Comparison of ENCODE assay signal across 1 cellular context in the genomic region with DNA sequence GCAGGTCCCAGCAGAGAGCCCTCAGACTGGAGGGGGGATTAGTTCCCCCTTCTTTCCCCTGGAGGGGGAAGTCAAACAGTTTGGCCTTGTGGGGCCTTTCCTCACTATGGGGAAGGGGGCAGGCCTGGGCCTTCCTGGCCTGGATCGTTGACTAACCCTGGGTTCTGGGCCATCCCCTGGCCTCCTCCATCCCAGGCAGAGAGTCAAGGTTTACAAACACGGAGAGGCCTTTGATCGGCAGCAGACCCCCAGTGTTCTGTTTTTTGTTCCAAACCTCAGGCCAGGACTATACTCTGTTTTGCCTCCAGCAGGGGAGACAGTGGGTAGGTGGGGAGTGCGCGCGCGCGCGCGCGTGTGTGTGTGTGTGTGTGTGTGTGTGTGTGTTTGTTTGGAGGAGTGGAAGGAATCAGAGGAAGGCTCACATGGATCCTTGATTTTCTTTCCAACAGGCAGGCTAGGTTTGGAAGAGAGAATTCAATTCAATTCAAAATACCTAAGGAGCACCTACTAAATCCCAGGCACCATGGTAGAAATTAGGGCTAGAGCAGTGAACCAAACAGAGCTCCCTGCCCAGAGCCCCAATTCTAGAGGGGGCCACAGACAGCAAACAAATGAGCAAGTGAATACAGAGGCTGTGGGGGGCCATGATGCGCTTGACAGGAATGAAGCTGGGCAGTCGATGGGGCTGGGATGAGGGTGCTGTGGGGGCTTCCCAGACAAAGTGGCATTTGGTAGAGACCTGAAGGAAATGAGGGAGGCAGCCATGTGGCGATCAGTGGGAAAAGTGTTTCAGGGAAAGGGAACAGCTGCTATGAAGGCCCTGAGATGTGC.
TF ChIP-seq lines count a peak whose summit lies in the region.

No MANE protein-coding gene starts in this region.

TF ChIP-seq in HepG2, 621 proteins besides CTCF, POLR2A, EP300 and RAD21 (continued from another document and continues in another):
- peak; percentile 70 for TF ChIP-seq REPIN1 (CRISPR knock-in tag; IDR thresholded peaks at IDR 0.05; ENCODE audit: borderline replicate concordance, low read depth)
- peak; percentile 87 for TF ChIP-seq KDM3A (CRISPR knock-in tag; IDR thresholded peaks at IDR 0.05; ENCODE audit: low read depth)
- 0 out of 2 replicates have a peak, but pooled peaks have one; percentile 19 for TF ChIP-seq TAF1 (CRISPR knock-in tag; IDR thresholded peaks at IDR 0.05)
- TF ChIP-seq ZNF256 (CRISPR knock-in tag; conservative IDR thresholded peaks at IDR 0.05) = no peak
- TF ChIP-seq ZBTB7B (CRISPR knock-in tag; IDR thresholded peaks at IDR 0.05) = peak; percentile 99
- no peak for TF ChIP-seq AGO1 (IDR thresholded peaks at IDR 0.05; ENCODE audit: low read depth, low read length, poor library complexity, severe bottlenecking)
- TF ChIP-seq NR2C2 (CRISPR knock-in tag; IDR thresholded peaks at IDR 0.05; ENCODE audit: borderline replicate concordance) = peak; percentile 76; the same call in 1 of the 2 replicates
- peak; percentile 93; the same call in 1 of the 2 replicates for TF ChIP-seq ZNF20 (CRISPR knock-in tag; IDR thresholded peaks at IDR 0.05)
- TF ChIP-seq, protein P1, sequence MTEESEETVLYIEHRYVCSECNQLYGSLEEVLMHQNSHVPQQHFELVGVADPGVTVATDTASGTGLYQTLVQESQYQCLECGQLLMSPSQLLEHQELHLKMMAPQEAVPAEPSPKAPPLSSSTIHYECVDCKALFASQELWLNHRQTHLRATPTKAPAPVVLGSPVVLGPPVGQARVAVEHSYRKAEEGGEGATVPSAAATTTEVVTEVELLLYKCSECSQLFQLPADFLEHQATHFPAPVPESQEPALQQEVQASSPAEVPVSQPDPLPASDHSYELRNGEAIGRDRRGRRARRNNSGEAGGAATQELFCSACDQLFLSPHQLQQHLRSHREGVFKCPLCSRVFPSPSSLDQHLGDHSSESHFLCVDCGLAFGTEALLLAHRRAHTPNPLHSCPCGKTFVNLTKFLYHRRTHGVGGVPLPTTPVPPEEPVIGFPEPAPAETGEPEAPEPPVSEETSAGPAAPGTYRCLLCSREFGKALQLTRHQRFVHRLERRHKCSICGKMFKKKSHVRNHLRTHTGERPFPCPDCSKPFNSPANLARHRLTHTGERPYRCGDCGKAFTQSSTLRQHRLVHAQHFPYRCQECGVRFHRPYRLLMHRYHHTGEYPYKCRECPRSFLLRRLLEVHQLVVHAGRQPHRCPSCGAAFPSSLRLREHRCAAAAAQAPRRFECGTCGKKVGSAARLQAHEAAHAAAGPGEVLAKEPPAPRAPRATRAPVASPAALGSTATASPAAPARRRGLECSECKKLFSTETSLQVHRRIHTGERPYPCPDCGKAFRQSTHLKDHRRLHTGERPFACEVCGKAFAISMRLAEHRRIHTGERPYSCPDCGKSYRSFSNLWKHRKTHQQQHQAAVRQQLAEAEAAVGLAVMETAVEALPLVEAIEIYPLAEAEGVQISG (CRISPR knock-in tag; IDR thresholded peaks at IDR 0.05) = peak; percentile 72
- TF ChIP-seq SIX1 (CRISPR knock-in tag; IDR thresholded peaks at IDR 0.05; ENCODE audit: borderline replicate concordance) = no peak; the same call in 1 of the 2 replicates
- TF ChIP-seq ZNF883 (CRISPR knock-in tag; IDR thresholded peaks at IDR 0.05; ENCODE audit: not compliant biosample characterization) = peak; percentile 70
- peak; percentile 54; the same call in 1 of the 2 replicates for TF ChIP-seq ZNF205 (CRISPR knock-in tag; IDR thresholded peaks at IDR 0.05)
- TF ChIP-seq ZNF768 (CRISPR knock-in tag; IDR thresholded peaks at IDR 0.05) = no peak; the same call in 1 of the 2 replicates
- no peak for TF ChIP-seq ZNF546 (CRISPR knock-in tag; conservative IDR thresholded peaks at IDR 0.05)
- TF ChIP-seq HMG20A (CRISPR knock-in tag; IDR thresholded peaks at IDR 0.05; ENCODE audit: borderline replicate concordance) = peak; percentile 68; the same call in 1 of the 2 replicates
- TF ChIP-seq FIP1L1 (IDR thresholded peaks at IDR 0.05; ENCODE audit: borderline replicate concordance, insufficient read depth, low read depth, low read length) = no peak
- TF ChIP-seq RXRB (CRISPR knock-in tag; IDR thresholded peaks at IDR 0.05; ENCODE audit: borderline replicate concordance) = peak; percentile 92
- TF ChIP-seq, protein P2, sequence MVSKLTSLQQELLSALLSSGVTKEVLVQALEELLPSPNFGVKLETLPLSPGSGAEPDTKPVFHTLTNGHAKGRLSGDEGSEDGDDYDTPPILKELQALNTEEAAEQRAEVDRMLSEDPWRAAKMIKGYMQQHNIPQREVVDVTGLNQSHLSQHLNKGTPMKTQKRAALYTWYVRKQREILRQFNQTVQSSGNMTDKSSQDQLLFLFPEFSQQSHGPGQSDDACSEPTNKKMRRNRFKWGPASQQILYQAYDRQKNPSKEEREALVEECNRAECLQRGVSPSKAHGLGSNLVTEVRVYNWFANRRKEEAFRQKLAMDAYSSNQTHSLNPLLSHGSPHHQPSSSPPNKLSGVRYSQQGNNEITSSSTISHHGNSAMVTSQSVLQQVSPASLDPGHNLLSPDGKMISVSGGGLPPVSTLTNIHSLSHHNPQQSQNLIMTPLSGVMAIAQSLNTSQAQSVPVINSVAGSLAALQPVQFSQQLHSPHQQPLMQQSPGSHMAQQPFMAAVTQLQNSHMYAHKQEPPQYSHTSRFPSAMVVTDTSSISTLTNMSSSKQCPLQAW (CRISPR knock-in tag; IDR thresholded peaks at IDR 0.05) = peak; percentile 87
- peak; percentile 96 for TF ChIP-seq RXRA (CRISPR knock-in tag; IDR thresholded peaks at IDR 0.05)
- peak; percentile 36; the same call in 1 of the 2 replicates for TF ChIP-seq ZNF335 (CRISPR knock-in tag; IDR thresholded peaks at IDR 0.05)
- TF ChIP-seq NPAS2 (CRISPR knock-in tag; IDR thresholded peaks at IDR 0.05; ENCODE audit: borderline replicate concordance) = no peak
- peak; percentile 90; the same call in 1 of the 2 replicates for TF ChIP-seq CBX5 (CRISPR knock-in tag; IDR thresholded peaks at IDR 0.05; ENCODE audit: borderline replicate concordance)
- TF ChIP-seq ZNF160 (CRISPR knock-in tag; IDR thresholded peaks at IDR 0.05) = no peak; the same call in 1 of the 2 replicates
- no peak for TF ChIP-seq IRX3 (CRISPR knock-in tag; IDR thresholded peaks at IDR 0.05; ENCODE audit: borderline replicate concordance, low read depth)
- TF ChIP-seq SALL2 (CRISPR knock-in tag; IDR thresholded peaks at IDR 0.05) = peak; percentile 37; the same call in 1 of the 2 replicates
- TF ChIP-seq ZNF17 (CRISPR knock-in tag; IDR thresholded peaks at IDR 0.05) = no peak
- no peak for TF ChIP-seq GTF2F1 (IDR thresholded peaks at IDR 0.05; ENCODE audit: low read length)
- peak; percentile 65; the same call in 1 of the 2 replicates for TF ChIP-seq ZBTB20 (CRISPR knock-in tag; IDR thresholded peaks at IDR 0.05; ENCODE audit: borderline replicate concordance, low read depth)
- peak; percentile 91 for TF ChIP-seq ZNF350 (CRISPR knock-in tag; IDR thresholded peaks at IDR 0.05; ENCODE audit: borderline replicate concordance, low read depth)
- TF ChIP-seq, protein P3, sequence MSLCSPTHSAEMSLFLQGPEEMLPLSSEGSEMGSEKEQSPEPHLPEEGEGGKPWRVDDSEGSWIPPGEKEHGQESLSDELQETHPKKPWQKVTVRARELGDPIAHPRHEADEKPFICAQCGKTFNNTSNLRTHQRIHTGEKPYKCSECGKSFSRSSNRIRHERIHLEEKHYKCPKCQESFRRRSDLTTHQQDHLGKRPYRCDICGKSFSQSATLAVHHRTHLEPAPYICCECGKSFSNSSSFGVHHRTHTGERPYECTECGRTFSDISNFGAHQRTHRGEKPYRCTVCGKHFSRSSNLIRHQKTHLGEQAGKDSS (CRISPR knock-in tag; IDR thresholded peaks at IDR 0.05; ENCODE audit: borderline replicate concordance, low read depth) = no peak; the same call in none of the 2 replicates
- peak; percentile 90 for TF ChIP-seq ATF2 (CRISPR knock-in tag; IDR thresholded peaks at IDR 0.05)
- peak; percentile 5; the same call in 1 of the 2 replicates for TF ChIP-seq NFYB (CRISPR knock-in tag; IDR thresholded peaks at IDR 0.05)
- TF ChIP-seq, protein P4, sequence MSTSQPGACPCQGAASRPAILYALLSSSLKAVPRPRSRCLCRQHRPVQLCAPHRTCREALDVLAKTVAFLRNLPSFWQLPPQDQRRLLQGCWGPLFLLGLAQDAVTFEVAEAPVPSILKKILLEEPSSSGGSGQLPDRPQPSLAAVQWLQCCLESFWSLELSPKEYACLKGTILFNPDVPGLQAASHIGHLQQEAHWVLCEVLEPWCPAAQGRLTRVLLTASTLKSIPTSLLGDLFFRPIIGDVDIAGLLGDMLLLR (CRISPR knock-in tag; IDR thresholded peaks at IDR 0.05) = peak; percentile 40; the same call in 1 of the 2 replicates
- peak; percentile 97 for TF ChIP-seq ISL2 (CRISPR knock-in tag; IDR thresholded peaks at IDR 0.05)
- TF ChIP-seq ARNTL (CRISPR knock-in tag; IDR thresholded peaks at IDR 0.05) = peak; percentile 86
- TF ChIP-seq ZNF788 (CRISPR knock-in tag; IDR thresholded peaks at IDR 0.05; ENCODE audit: borderline replicate concordance) = peak; percentile 95; the same call in 1 of the 2 replicates
- peak; percentile 82; the same call in 1 of the 2 replicates for TF ChIP-seq NR2F2 (IDR thresholded peaks at IDR 0.05; ENCODE audit: borderline replicate concordance, low read depth)
- TF ChIP-seq CHCHD3 (CRISPR knock-in tag; IDR thresholded peaks at IDR 0.05) = no peak
- peak; percentile 88 for TF ChIP-seq FOXA3 (CRISPR knock-in tag; IDR thresholded peaks at IDR 0.05)
- 0 out of 2 replicates have a peak, but pooled peaks have one; percentile 39 for TF ChIP-seq ZNF839 (CRISPR knock-in tag; IDR thresholded peaks at IDR 0.05; ENCODE audit: borderline replicate concordance)
- TF ChIP-seq, protein P5, sequence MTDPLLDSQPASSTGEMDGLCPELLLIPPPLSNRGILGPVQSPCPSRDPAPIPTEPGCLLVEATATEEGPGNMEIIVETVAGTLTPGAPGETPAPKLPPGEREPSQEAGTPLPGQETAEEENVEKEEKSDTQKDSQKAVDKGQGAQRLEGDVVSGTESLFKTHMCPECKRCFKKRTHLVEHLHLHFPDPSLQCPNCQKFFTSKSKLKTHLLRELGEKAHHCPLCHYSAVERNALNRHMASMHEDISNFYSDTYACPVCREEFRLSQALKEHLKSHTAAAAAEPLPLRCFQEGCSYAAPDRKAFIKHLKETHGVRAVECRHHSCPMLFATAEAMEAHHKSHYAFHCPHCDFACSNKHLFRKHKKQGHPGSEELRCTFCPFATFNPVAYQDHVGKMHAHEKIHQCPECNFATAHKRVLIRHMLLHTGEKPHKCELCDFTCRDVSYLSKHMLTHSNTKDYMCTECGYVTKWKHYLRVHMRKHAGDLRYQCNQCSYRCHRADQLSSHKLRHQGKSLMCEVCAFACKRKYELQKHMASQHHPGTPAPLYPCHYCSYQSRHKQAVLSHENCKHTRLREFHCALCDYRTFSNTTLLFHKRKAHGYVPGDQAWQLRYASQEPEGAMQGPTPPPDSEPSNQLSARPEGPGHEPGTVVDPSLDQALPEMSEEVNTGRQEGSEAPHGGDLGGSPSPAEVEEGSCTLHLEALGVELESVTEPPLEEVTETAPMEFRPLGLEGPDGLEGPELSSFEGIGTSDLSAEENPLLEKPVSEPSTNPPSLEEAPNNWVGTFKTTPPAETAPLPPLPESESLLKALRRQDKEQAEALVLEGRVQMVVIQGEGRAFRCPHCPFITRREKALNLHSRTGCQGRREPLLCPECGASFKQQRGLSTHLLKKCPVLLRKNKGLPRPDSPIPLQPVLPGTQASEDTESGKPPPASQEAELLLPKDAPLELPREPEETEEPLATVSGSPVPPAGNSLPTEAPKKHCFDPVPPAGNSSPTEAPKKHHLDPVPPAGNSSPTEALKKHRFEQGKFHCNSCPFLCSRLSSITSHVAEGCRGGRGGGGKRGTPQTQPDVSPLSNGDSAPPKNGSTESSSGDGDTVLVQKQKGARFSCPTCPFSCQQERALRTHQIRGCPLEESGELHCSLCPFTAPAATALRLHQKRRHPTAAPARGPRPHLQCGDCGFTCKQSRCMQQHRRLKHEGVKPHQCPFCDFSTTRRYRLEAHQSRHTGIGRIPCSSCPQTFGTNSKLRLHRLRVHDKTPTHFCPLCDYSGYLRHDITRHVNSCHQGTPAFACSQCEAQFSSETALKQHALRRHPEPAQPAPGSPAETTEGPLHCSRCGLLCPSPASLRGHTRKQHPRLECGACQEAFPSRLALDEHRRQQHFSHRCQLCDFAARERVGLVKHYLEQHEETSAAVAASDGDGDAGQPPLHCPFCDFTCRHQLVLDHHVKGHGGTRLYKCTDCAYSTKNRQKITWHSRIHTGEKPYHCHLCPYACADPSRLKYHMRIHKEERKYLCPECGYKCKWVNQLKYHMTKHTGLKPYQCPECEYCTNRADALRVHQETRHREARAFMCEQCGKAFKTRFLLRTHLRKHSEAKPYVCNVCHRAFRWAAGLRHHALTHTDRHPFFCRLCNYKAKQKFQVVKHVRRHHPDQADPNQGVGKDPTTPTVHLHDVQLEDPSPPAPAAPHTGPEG (CRISPR knock-in tag; IDR thresholded peaks at IDR 0.05) = no peak; the same call in 1 of the 2 replicates
- TF ChIP-seq RARA (CRISPR knock-in tag; IDR thresholded peaks at IDR 0.05) = peak; percentile 88
- TF ChIP-seq ZNF441 (CRISPR knock-in tag; IDR thresholded peaks at IDR 0.05; ENCODE audit: borderline replicate concordance) = 0 out of 2 replicates have a peak, but pooled peaks have one; percentile 56
- TF ChIP-seq ZNF235 (CRISPR knock-in tag; IDR thresholded peaks at IDR 0.05; ENCODE audit: borderline replicate concordance) = peak; percentile 91; the same call in 1 of the 2 replicates
- no peak for TF ChIP-seq SATB2 (CRISPR knock-in tag; IDR thresholded peaks at IDR 0.05)
- TF ChIP-seq PHF5A (CRISPR knock-in tag; IDR thresholded peaks at IDR 0.05; ENCODE audit: low read depth, unreplicated experiment) = no peak
- peak; percentile 7; the same call in 1 of the 2 replicates for TF ChIP-seq NFYC (CRISPR knock-in tag; IDR thresholded peaks at IDR 0.05)
- peak; percentile 70 for TF ChIP-seq BRD4 (CRISPR knock-in tag; IDR thresholded peaks at IDR 0.05)
- peak; percentile 87; the same call in 1 of the 2 replicates for TF ChIP-seq ZNF503 (CRISPR knock-in tag; IDR thresholded peaks at IDR 0.05)
